ENCODE assay signal across 29 cellular contexts in the genomic region with DNA sequence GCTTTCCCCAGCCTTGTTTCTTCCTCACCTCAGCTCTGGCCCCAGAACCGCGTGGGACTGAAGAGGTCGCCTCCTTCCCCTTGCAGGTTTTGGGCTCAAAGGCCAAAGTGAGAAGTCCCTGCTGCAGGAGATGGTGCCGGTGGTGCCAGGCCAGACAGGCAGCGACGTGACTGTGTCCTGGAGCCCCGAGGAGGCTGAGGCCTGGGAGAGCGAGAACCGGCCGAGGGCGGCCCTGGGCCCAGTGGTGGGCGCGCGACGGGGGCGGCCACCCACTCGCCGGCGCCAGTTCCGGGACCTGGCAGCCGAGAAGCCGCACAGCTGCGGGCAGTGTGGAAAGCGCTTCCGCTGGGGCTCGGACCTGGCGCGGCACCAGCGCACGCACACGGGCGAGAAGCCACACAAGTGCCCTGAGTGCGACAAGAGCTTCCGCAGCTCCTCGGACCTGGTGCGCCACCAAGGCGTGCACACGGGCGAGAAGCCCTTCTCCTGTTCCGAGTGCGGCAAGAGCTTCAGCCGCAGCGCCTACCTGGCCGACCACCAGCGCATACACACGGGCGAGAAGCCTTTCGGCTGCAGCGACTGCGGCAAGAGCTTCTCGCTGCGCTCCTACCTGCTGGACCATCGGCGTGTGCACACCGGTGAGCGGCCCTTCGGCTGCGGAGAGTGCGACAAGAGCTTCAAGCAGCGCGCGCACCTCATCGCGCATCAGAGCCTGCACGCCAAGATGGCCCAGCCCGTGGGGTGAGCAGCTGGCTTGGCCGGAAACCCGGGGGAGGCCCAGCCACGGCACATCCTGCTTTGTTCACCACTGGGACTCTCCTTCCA. TPM values are rescaled to one million over a fixed set of nuclear protein-coding genes. Genes with fewer than 3 reads are reported as not detected.
"Had no signal": no experiment of that assay in that cellular context is flagged by ENCODE, and none has a peak within 500 bp of the region (broad histone marks: within the 10 kb centered on the region; RNA-seq: fewer than 3 reads in every experiment).

No MANE protein-coding gene starts in this region.

- H3K9ac ChIP-seq: SK-N-SH had no signal

- H3K9me3 ChIP-seq: adrenal gland, Peyer's patch, SJCRH30, SK-N-SH had no signal

- H3K27me3 ChIP-seq: adrenal gland, Peyer's patch had no signal

- H3K36me3 ChIP-seq: SJCRH30 had no signal

- H3K4me3 ChIP-seq: adrenal gland, Peyer's patch, SJCRH30 had no signal

- H3K27ac ChIP-seq: adrenal gland, Peyer's patch, SJCRH30 had no signal

- H3K4me3 Mint-ChIP-seq: activated CD8-positive, alpha-beta T cell treated with anti-CD3 and anti-CD28 coated beads, Interleukin-2, amount 10 ng/mL, durations not matched to agents 7 days and 5 days; activated naive CD8-positive, alpha-beta T cell treated with anti-CD3 and anti-CD28 coated beads, Interleukin-2, amount 10 ng/mL, durations not matched to agents 7 days and 5 days; WTC11 had no signal

- H3K27me3 Mint-ChIP-seq: activated naive CD8-positive, alpha-beta T cell treated with anti-CD3 and anti-CD28 coated beads, Interleukin-2, amount 10 ng/mL, durations not matched to agents 7 days and 5 days had no signal

- H3K27ac Mint-ChIP-seq: activated naive CD8-positive, alpha-beta T cell treated with anti-CD3 and anti-CD28 coated beads, Interleukin-2, amount 10 ng/mL, durations not matched to agents 7 days and 5 days; WTC11 had no signal

- H3K9me3 Mint-ChIP-seq: activated naive CD8-positive, alpha-beta T cell treated with anti-CD3 and anti-CD28 coated beads, Interleukin-2, amount 10 ng/mL, durations not matched to agents 7 days and 5 days; WTC11 had no signal

- ATAC-seq: activated CD8-positive, alpha-beta T cell treated with anti-CD3 and anti-CD28 coated beads, Interleukin-2, amount 10 ng/mL, durations not matched to agents 7 days and 5 days; WTC11 had no signal

- DNase-seq: activated CD4-positive, alpha-beta T cell treated with anti-CD3 and anti-CD28 coated beads for 48 hours; activated CD4-positive, alpha-beta T cell treated with anti-CD3 and anti-CD28 coated beads, Interleukin-2, amount 50 U/mL, for 4 hours; activated CD4-positive, CD25-positive, alpha-beta regulatory T cell treated with anti-CD3 and anti-CD28 coated beads, Interleukin-2, amount 50 U/mL, for 72 hours; activated CD8-positive, alpha-beta memory T cell treated with anti-CD3 and anti-CD28 coated beads, Interleukin-2, amount 50 U/mL, for 48 hours; activated CD8-positive, alpha-beta T cell treated with anti-CD3 and anti-CD28 coated beads, Interleukin-2, amount 10 ng/mL, durations not matched to agents 7 days and 5 days; activated naive CD4-positive, alpha-beta T cell treated with anti-CD3 and anti-CD28 coated beads, Interleukin-2, amount 50 U/mL, for 16 hours; activated naive CD8-positive, alpha-beta T cell treated with anti-CD3 and anti-CD28 coated beads, Interleukin-2, amount 10 ng/mL, durations not matched to agents 7 days and 5 days; activated T-cell treated with anti-CD3 and anti-CD28 coated beads, Interleukin-2, amount 50 U/mL, for 1 hour; adrenal gland; anterior cingulate cortex; IMR-90; KG1; NCI-H1092; NCI-H1417; NCI-H1694; NCI-H2029; NCI-H2107; NCI-H2171 treated with DMSO at 0.1 percent for 48 hours; NCI-H345; NCI-H510A treated with DMSO at 0.1 percent for 48 hours; Peyer's patch; SJCRH30; SW 1271 had no signal

RNA-seq across cellular contexts. Expression of a gene that starts 28.4 kb away (rescaled TPM):
- total RNA-seq: activated CD8-positive, alpha-beta T cell treated with anti-CD3 and anti-CD28 coated beads, Interleukin-2, amount 10 ng/mL, durations not matched to agents 7 days and 5 days; activated naive CD8-positive, alpha-beta T cell treated with anti-CD3 and anti-CD28 coated beads, Interleukin-2, amount 10 ng/mL, durations not matched to agents 7 days and 5 days had no signal

RNA-seq across cellular contexts. Expression of a gene that starts 41.7 kb away (rescaled TPM):
- total RNA-seq: cardiac septum, IMR-90, LHCN-M2, M059J, Peyer's patch had no signal
- polyA plus RNA-seq: IMR-90 had no signal

RNA-seq across cellular contexts. Expression of a gene that starts 47.2 kb away (rescaled TPM):
- total RNA-seq: activated CD8-positive, alpha-beta T cell treated with anti-CD3 and anti-CD28 coated beads, Interleukin-2, amount 10 ng/mL, durations not matched to agents 7 days and 5 days; activated naive CD8-positive, alpha-beta T cell treated with anti-CD3 and anti-CD28 coated beads, Interleukin-2, amount 10 ng/mL, durations not matched to agents 7 days and 5 days; adrenal gland; cardiac septum; IMR-90; LHCN-M2; M059J; Peyer's patch; T-helper 1 cell treated with Interleukin-12 subunit alpha and Interleukin-12 subunit beta and Interleukin-4 antibody, amounts not matched to agents 30 ng/mL and 1 ng/mL, for 36 hours had no signal
- polyA plus RNA-seq: adrenal gland had no signal
